In genomic region chrX:151711154-151711553, GRCh38 we compare ENCODE assay signal across 1 cellular context.
TF ChIP-seq lines count a peak whose summit lies in the region.

No MANE protein-coding gene starts in this region.

TF ChIP-seq in H1, 55 proteins besides CTCF, POLR2A, EP300 and RAD21:
- TF ChIP-seq USF2 (IDR thresholded peaks at IDR 0.05; ENCODE audit: low read length): no peak
- TF ChIP-seq SIX5 (IDR thresholded peaks at IDR 0.05; ENCODE audit: low read depth, low read length): no peak
- no peak for TF ChIP-seq SAP30 (IDR thresholded peaks at IDR 0.05; ENCODE audit: insufficient read depth, insufficient replicate concordance, low read length)
- no peak for TF ChIP-seq CHD1 (IDR thresholded peaks at IDR 0.05; ENCODE audit: low read depth, low read length)
- no peak for TF ChIP-seq HDAC2 (IDR thresholded peaks at IDR 0.05; ENCODE audit: borderline replicate concordance in 1 of 2, low read depth in 2 of 2, low read length in 2 of 2)
- no peak for TF ChIP-seq SRF (IDR thresholded peaks at IDR 0.05; ENCODE audit: low read depth, low read length)
- TF ChIP-seq PHF8 (conservative IDR thresholded peaks at IDR 0.05; ENCODE audit: low read depth, low read length): no peak
- no peak for TF ChIP-seq SUZ12 (IDR thresholded peaks at IDR 0.05; ENCODE audit: low read length)
- no peak for TF ChIP-seq TEAD4 (IDR thresholded peaks at IDR 0.05; ENCODE audit: low read depth, low read length)
- no peak for TF ChIP-seq SIN3A (conservative IDR thresholded peaks at IDR 0.05 in 1 of 2, IDR thresholded peaks at IDR 0.05 in 1 of 2; ENCODE audit: low read depth in 1 of 2, low read length in 2 of 2)
- no peak for TF ChIP-seq KDM1A (IDR thresholded peaks at IDR 0.05; ENCODE audit: borderline replicate concordance, low read length)
- no peak for TF ChIP-seq MAFK (IDR thresholded peaks at IDR 0.05; ENCODE audit: low read depth, low read length)
- TF ChIP-seq E2F6 (IDR thresholded peaks at IDR 0.05): no peak
- TF ChIP-seq RNF2 (IDR thresholded peaks at IDR 0.05; ENCODE audit: borderline replicate concordance, low read depth, low read length, missing control alignments, poor library complexity, severe bottlenecking): no peak
